ENCODE assay signal across 31 cellular contexts in the genomic region with DNA sequence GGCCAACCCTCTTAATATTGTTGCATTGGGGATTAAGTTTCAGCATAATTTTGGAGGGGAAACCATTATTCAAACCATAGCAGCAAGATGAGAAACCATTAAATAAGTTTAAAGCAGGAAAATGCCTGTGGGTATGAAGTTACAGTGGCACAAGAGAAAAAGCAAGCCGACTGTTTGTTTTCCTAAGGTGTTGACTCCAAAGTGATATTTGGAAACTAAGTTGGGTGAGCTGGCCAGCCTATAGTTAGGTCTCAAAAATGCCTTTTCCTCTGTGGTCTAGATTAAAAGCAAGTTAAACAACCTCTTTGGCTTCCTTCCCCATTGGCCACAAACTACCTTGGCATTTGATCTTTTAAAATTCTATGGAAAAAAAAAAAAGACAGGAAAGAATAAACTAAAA.
"Had no signal": no experiment of that assay in that cellular context is flagged by ENCODE, and none has a peak within 500 bp of the region (broad histone marks: within the 10 kb centered on the region; RNA-seq: fewer than 3 reads in every experiment).

No MANE protein-coding gene starts in this region.

- H3K27ac ChIP-seq: adrenal gland, ascending aorta, body of pancreas, epithelial cell of prostate, esophagus squamous epithelium, gastroesophageal sphincter, WERI-Rb-1 had no signal

- H3K4me3 ChIP-seq: adrenal gland, ascending aorta, body of pancreas, esophagus squamous epithelium, gastroesophageal sphincter had no signal

- DNase-seq: activated B cell treated with CpG ODN at 0.5 μM for 24 hours; activated CD4-positive, alpha-beta memory T cell treated with anti-CD3 and anti-CD28 coated beads for 36 hours; activated CD4-positive, alpha-beta T cell treated with anti-CD3 and anti-CD28 coated beads for 48 hours; activated CD4-positive, alpha-beta T cell treated with anti-CD3 and anti-CD28 coated beads, Interleukin-2, amount 50 U/mL, for 1 hour; activated CD8-positive, alpha-beta memory T cell treated with anti-CD3 and anti-CD28 coated beads, Interleukin-2, amount 10 ng/mL, durations not matched to agents 7 days and 5 days; activated CD8-positive, alpha-beta memory T cell treated with anti-CD3 and anti-CD28 coated beads, Interleukin-2, amount 50 U/mL, for 4 hours; activated CD8-positive, alpha-beta T cell treated with anti-CD3 and anti-CD28 coated beads, Interleukin-2, amount 10 ng/mL, durations not matched to agents 7 days and 5 days; activated effector memory CD4-positive, alpha-beta T cell treated with anti-CD3 and anti-CD28 coated beads, Interleukin-2, amount 50 U/mL, for 16 hours; activated naive CD4-positive, alpha-beta T cell treated with anti-CD3 and anti-CD28 coated beads for 36 hours; activated naive CD8-positive, alpha-beta T cell treated with anti-CD3 and anti-CD28 coated beads for 36 hours; activated naive CD8-positive, alpha-beta T cell treated with anti-CD3 and anti-CD28 coated beads, Interleukin-2, amount 50 U/mL, for 24 hours; activated T-cell treated with anti-CD3 and anti-CD28 coated beads, Interleukin-2, amount 50 U/mL, for 1 hour; activated T-cell treated with anti-CD3 and anti-CD28 coated beads, Interleukin-2, amount 50 U/mL, for 48 hours; adrenal gland; amygdala; body of pancreas; caudate nucleus; cortex of kidney; dermis blood vessel endothelial cell; effector CD4-positive, alpha-beta T cell; effector memory CD8-positive, alpha-beta T cell; esophagus squamous epithelium; foreskin melanocyte; SW 1271; T-cell; T-helper 9 cell; WERI-Rb-1 had no signal

- H3K36me3 ChIP-seq: adrenal gland, ascending aorta, esophagus squamous epithelium, gastroesophageal sphincter, WERI-Rb-1 had no signal

- H3K9me3 ChIP-seq: adrenal gland had no signal

- H3K27me3 ChIP-seq: adrenal gland, ascending aorta, body of pancreas, esophagus squamous epithelium, gastroesophageal sphincter had no signal

- ATAC-seq: activated CD4-positive, CD25-positive, alpha-beta regulatory T cell treated with anti-CD3 and anti-CD28 coated beads, Interleukin-2, amount 50 U/mL, for 24 hours; activated CD8-positive, alpha-beta memory T cell treated with anti-CD3 and anti-CD28 coated beads, Interleukin-2, amount 10 ng/mL, durations not matched to agents 7 days and 5 days; activated CD8-positive, alpha-beta T cell treated with anti-CD3 and anti-CD28 coated beads, Interleukin-2, amount 10 ng/mL, durations not matched to agents 7 days and 5 days; activated naive CD8-positive, alpha-beta T cell treated with anti-CD3 and anti-CD28 coated beads, Interleukin-2, amount 50 U/mL, for 24 hours; body of pancreas; effector memory CD8-positive, alpha-beta T cell; gastroesophageal sphincter; T-cell had no signal

- H3K4me1 ChIP-seq: adrenal gland, ascending aorta, body of pancreas, esophagus squamous epithelium, gastroesophageal sphincter had no signal
